1 cellular context compared by ENCODE assay signal in genomic region chr7:37285701-37286475, GRCh38.
TF ChIP-seq lines count a peak whose summit lies in the region.

No MANE protein-coding gene starts in this region.

TF ChIP-seq in H1, 55 proteins besides CTCF, POLR2A, EP300 and RAD21:
- TF ChIP-seq SP4 (IDR thresholded peaks at IDR 0.05; ENCODE audit: low read length) = no peak
- TF ChIP-seq ATF2 (IDR thresholded peaks at IDR 0.05; ENCODE audit: low read length) = no peak
- no peak for TF ChIP-seq MAX (IDR thresholded peaks at IDR 0.05)
